Comparison of ENCODE assay signal across 15 cellular contexts in the genomic region with DNA sequence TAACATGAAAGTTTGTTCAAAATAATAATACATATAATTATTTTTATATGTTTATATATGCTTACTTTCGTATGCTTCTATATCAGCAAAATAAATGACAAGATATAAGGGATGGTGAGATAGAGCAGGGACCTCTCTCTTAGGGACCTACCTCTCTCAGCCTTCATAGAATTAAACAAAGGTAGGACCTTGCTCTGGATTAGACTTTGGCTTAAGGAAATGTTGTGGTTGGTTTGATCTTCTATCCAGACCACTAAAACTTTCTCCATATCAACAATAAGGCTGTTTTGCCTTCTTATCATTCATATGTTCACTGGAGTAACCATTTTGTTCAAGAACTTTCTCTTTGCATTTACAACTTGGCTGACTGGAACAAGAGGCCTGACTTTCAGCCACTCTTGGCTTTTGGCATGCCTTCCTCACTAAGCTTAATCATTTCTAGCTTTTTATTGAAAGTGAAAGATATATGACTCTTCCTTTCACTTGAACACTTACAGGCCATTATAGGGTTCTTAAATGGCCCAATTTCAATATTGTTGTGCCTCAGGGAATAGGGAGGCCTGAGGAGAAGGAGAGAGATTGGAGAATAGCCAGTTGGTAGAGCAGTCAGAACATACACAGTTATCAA. TPM values are rescaled to one million over a fixed set of nuclear protein-coding genes. Genes with fewer than 3 reads are reported as not detected.
DNase-seq lines count a peak whose midpoint lies in the region; ATAC-seq, FAIRE-seq and TF ChIP-seq lines count a peak whose summit lies in the region.
"Had no signal": no experiment of that assay in that cellular context is flagged by ENCODE, and none has a peak within 500 bp of the region (broad histone marks: within the 10 kb centered on the region; RNA-seq: fewer than 3 reads in every experiment).

No MANE protein-coding gene starts in this region.

- FAIRE-seq in GM19239 (lab: Jason Lieb, UNC), result peak; percentile 94
- FAIRE-seq: endometrium, H1, keratinocyte had no signal

- no peaks in the 10 kb centered on the region for H3K9me3 ChIP-seq in Loucy (ENCODE audit: insufficient read depth, low read depth, low read length)

- no peaks in the 10 kb centered on the region for H4K20me1 ChIP-seq in Loucy (ENCODE audit: insufficient read depth, low read length, poor library complexity, severe bottlenecking)

- in situ Hi-C loops in GM13977 (cut with MboI; ENCODE audit: low pct_unique_long_range_greater_than_20kb, low sequenced_read_pairs, unreplicated experiment), result no loop called here

- no peaks in the 10 kb centered on the region for H3K27me3 ChIP-seq in Loucy (ENCODE audit: insufficient read depth, low read length, poor library complexity, severe bottlenecking)

- peak overlapping the region; percentile 25 for H3K4me2 ChIP-seq in Loucy (ENCODE audit: low read depth, low read length, poor library complexity, severe bottlenecking)

- H3K9me3 Mint-ChIP-seq in osteocyte (ENCODE audit: unreplicated experiment), result no peaks in the 10 kb centered on the region
- H3K9me3 Mint-ChIP-seq: CD8-positive, alpha-beta memory T cell had no signal

- no peaks in the 10 kb centered on the region for H3K36me3 Mint-ChIP-seq in osteocyte (ENCODE audit: unreplicated experiment)
- H3K36me3 Mint-ChIP-seq: CD8-positive, alpha-beta memory T cell had no signal

- H3K9ac ChIP-seq in Loucy (ENCODE audit: low read depth, low read length, poor library complexity, severe bottlenecking), result no peak overlapping the region

- TF ChIP-seq CTCF in GM12864 (IDR thresholded peaks at IDR 0.05; ENCODE audit: low read depth, low read length, missing control alignments) (no peak), Loucy (conservative IDR thresholded peaks at IDR 0.05; ENCODE audit: low read length) (no peak), GM13977 (IDR thresholded peaks at IDR 0.05; ENCODE audit: extremely low read depth, insufficient read depth, missing control alignments) (no peak), osteocyte (IDR thresholded peaks at IDR 0.05) (no peak)

- peaks cover 3% of the 10 kb centered on the region; the same call in 1 of the 2 replicates for H3K79me2 ChIP-seq in Loucy (ENCODE audit: insufficient read depth, low read length)

- H3F3A ChIP-seq in Loucy (ENCODE audit: low read depth), result no peaks in the 10 kb centered on the region

- H3K9me2 ChIP-seq in Loucy (replicated peaks; ENCODE audit: low read depth, low read length), result no peaks in the 10 kb centered on the region

- no peak overlapping the region for H3K27ac Mint-ChIP-seq in osteocyte (ENCODE audit: unreplicated experiment)
- H3K27ac Mint-ChIP-seq: CD8-positive, alpha-beta memory T cell had no signal

- ATAC-seq in HG02798 (IDR thresholded peaks at IDR 0.05; ENCODE audit: poor library complexity, unreplicated experiment), result peak; percentile 76
- ATAC-seq: right cardiac atrium had no signal

- H2AFZ ChIP-seq in Loucy (ENCODE audit: low read length), result no peak overlapping the region

- H3K4me3 ChIP-seq in GM12864 (ENCODE audit: low read depth, low read length), result no peak overlapping the region
- H3K4me3 ChIP-seq in Loucy (ENCODE audit: low read length, poor library complexity, severe bottlenecking), result no peak overlapping the region

- no peaks in the 10 kb centered on the region for H3K36me3 ChIP-seq in Loucy (ENCODE audit: insufficient read depth, low read length)

- H3K4me1 ChIP-seq in Loucy (ENCODE audit: insufficient read depth, low read length, poor library complexity, severe bottlenecking), result peaks cover 18% of the 10 kb centered on the region

- H3K4me1 Mint-ChIP-seq in osteocyte (ENCODE audit: unreplicated experiment), result peaks cover 3% of the 10 kb centered on the region

- no peaks in the 10 kb centered on the region for H3K27me3 Mint-ChIP-seq in osteocyte (ENCODE audit: unreplicated experiment)
- H3K27me3 Mint-ChIP-seq: CD8-positive, alpha-beta memory T cell had no signal

- DNase-seq in GM12864 (ENCODE audit: low read depth), result peak; percentile 46
- no peak for DNase-seq in GM19239 (ENCODE audit: insufficient read length, low spot score)
- DNase-seq in GM13977 (ENCODE audit: low spot score), result no peak
- DNase-seq in osteocyte (ENCODE audit: extremely low spot score, unreplicated experiment), result no peak
- DNase-seq in SHP77 (lab: John Stamatoyannopoulos, UW), result no peak
- DNase-seq in AG20443 (ENCODE audit: low spot score), result no peak
- DNase-seq: CD8-positive, alpha-beta memory T cell; NCI-H2029; right cardiac atrium; stimulated activated naive CD4-positive, alpha-beta T cell treated with Interleukin-2 at 50 U/mL for 16 hours had no signal

- H3K4me3 Mint-ChIP-seq in osteocyte (ENCODE audit: unreplicated experiment), result no peak overlapping the region
- H3K4me3 Mint-ChIP-seq: CD8-positive, alpha-beta memory T cell had no signal

RNA-seq across cellular contexts. Expression of gene FRRS1, which starts 14.4 kb away (rescaled TPM):
- 4.3 TPM in 2 replicates for total RNA-seq in osteocyte
